12 cellular contexts compared by ENCODE assay signal in the genomic region with DNA sequence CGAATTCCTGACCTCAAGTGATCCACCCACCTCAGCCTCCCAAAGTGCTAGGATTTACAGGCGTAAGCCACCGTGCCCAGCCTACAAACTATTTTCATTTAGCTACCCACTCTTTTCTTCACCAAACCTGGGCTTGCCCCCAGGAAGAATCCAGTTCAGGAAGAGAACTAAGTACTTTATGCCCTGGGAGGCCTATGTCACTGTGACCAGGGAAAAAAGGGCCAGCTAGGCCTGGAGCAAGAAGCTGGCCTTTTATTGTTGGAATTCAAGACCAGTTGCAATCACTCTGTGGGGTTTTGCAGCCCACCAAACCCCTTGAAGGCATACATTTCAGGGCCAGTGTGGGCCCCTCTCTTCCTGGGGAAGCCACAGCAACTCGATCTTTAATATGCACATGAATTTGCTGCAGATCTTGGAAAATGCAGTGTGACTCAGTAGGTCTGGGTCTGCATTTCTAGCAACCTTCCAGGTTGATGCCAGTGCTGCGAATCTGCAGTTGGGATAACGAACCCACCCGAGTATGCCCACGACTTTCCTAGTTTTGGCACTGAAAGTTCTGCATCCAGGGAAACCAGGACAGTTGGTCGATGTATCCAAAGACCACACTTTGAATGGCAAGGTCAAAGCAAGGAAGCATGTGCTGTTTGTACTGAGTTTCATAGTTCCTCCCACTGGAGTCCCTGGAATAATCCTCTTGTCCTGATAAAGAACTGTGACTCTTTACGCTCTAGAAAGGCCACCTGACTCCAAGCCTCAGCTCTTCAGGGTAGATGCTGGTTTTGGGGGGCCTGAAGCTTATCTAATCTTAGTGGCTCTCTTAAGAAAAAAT. TPM values are rescaled to one million over a fixed set of nuclear protein-coding genes. Genes with fewer than 3 reads are reported as not detected.
DNase-seq lines count a peak whose midpoint lies in the region; ATAC-seq, FAIRE-seq and TF ChIP-seq lines count a peak whose summit lies in the region.
"Had no signal": no experiment of that assay in that cellular context is flagged by ENCODE, and none has a peak within 500 bp of the region (broad histone marks: within the 10 kb centered on the region; RNA-seq: fewer than 3 reads in every experiment).

No MANE protein-coding gene starts in this region.

- H3K4me1 ChIP-seq in HCT116 (ENCODE audit: control insufficient read depth in 1 of 2, insufficient read depth in 2 of 2, low read length in 2 of 2) (peaks cover 37 to 58% of the 10 kb centered on the region in 2 experiments), K562 (replicated peaks in 1 of 2; ENCODE audit: control insufficient read depth in 2 of 2, insufficient read depth in 2 of 2, low read length in 2 of 2) (peaks cover 34 to 39% of the 10 kb centered on the region in 2 experiments), psoas muscle (peaks cover 62% of the 10 kb centered on the region), Karpas-422 (ENCODE audit: low read length) (0 out of 2 replicates have a peak, but pooled peaks cover 2% of the 10 kb centered on the region), A673 (ENCODE audit: insufficient read depth, low read length, poor library complexity, severe bottlenecking) (peaks cover 21% of the 10 kb centered on the region)

- RAD21 ChIA-PET in HCT116 (lab: Charles Lee; ENCODE audit: low non-redundant PET in 1 of 2, low total read pairs in 2 of 2, uncharacterized antibody in 2 of 2, unreplicated experiment in 2 of 2), result interaction anchor here in 1 of 2 experiments (0.7 to 0.8 kb wide), 2 partner anchors 46 to 138 kb away, joined by 3 read pairs; no protein-coding TSS in a partner anchor

- no peaks in the 10 kb centered on the region for H4K20me1 ChIP-seq in HCT116 (ENCODE audit: insufficient read depth)
- no peaks in the 10 kb centered on the region for H4K20me1 ChIP-seq in K562 (replicated peaks; ENCODE audit: control insufficient read depth, insufficient read depth, low read length)
- H4K20me1 ChIP-seq in Karpas-422 (ENCODE audit: insufficient read depth, low read depth, low read length), result no peaks in the 10 kb centered on the region

- no peak for TF ChIP-seq EP300 in K562 (IDR thresholded peaks at IDR 0.05; ENCODE audit: low read length)

- no peak overlapping the region for H2AFZ ChIP-seq in HCT116 (ENCODE audit: low read depth, low read length, poor library complexity, severe bottlenecking)
- no peak overlapping the region for H2AFZ ChIP-seq in K562 (ENCODE audit: low read depth, low read length)
- H2AFZ ChIP-seq in Karpas-422 (ENCODE audit: low read length), result no peak overlapping the region

- H3K4me3 ChIP-seq in HCT116 (replicated peaks in 1 of 2; ENCODE audit: low read depth in 1 of 2, low read length in 2 of 2) (no peak overlapping the region), K562 (no peak overlapping the region), psoas muscle (no peak overlapping the region), Karpas-422 (ENCODE audit: low read length) (no peak overlapping the region), A673 (ENCODE audit: low read depth, low read length, poor library complexity, severe bottlenecking) (no peak overlapping the region)
- H3K4me3 ChIP-seq: Peyer's patch, SK-N-MC had no signal

- H3K9ac ChIP-seq in HCT116 (ENCODE audit: low read length) (no peak overlapping the region), K562 (ENCODE audit: insufficient read depth in 1 of 2, low read depth in 2 of 2, low read length in 2 of 2) (no peak overlapping the region), Karpas-422 (ENCODE audit: low read length) (no peak overlapping the region)

- ATAC-seq in HCT116 (no peak), K562 (no peak), psoas muscle (no peak)

- H3K9me2 ChIP-seq in HCT116 (ENCODE audit: insufficient read depth), result no peaks in the 10 kb centered on the region
- H3K9me2 ChIP-seq in Karpas-422 (replicated peaks; ENCODE audit: insufficient read depth, low read length), result no peaks in the 10 kb centered on the region

- DNase-seq in ELF-1 (ENCODE audit: low read depth, low spot score), result peak; percentile 4
- no peak for DNase-seq in HCT116 (ENCODE audit: low read depth, low spot score)
- no peak for DNase-seq in K562 (ENCODE audit: extremely low read depth in 1 of 4, low spot score in 3 of 4)
- DNase-seq in psoas muscle, result no peak
- no peak for DNase-seq in Karpas-422
- no peak for DNase-seq in A673 (ENCODE audit: low spot score)
- DNase-seq in activated CD4-positive, alpha-beta T cell treated with anti-CD3 and anti-CD28 coated beads, Interleukin-2, amount 50 U/mL, for 4 hours, result no peak
- DNase-seq: SIG-M5 had no signal

- in situ Hi-C loops in K562 (cut with MboI), result loop anchor here (5.0 kb wide), 1 partner anchor 260 kb away; no protein-coding TSS in a partner anchor

- H3K9me3 ChIP-seq in HCT116 (ENCODE audit: control insufficient read depth in 1 of 2, insufficient read depth in 1 of 2, low read depth in 1 of 2, low read length in 2 of 2) (no peaks in the 10 kb centered on the region), K562 (replicated peaks; ENCODE audit: control insufficient read depth, insufficient read depth, low read depth, low read length) (no peaks in the 10 kb centered on the region), psoas muscle (no peaks in the 10 kb centered on the region), Karpas-422 (ENCODE audit: low read length) (no peaks in the 10 kb centered on the region), A673 (ENCODE audit: low read depth, low read length, poor library complexity, severe bottlenecking) (no peaks in the 10 kb centered on the region)
- H3K9me3 ChIP-seq: BE2C, Peyer's patch had no signal

- intact Hi-C loops in HCT116 (cut with micrococcal nuclease) (no loop called here), K562 (cut with micrococcal nuclease) (loop anchor here (1.0 kb wide), 1 partner anchor 256 kb away; no protein-coding TSS in a partner anchor), psoas muscle (cut with DNase I) (loop anchor here (2.0 to 10.0 kb wide), 7 partner anchors 35 to 260 kb away; a partner anchor contains a TSS), A673 (cut with micrococcal nuclease; ENCODE audit: unreplicated experiment) (loop anchor here (10.0 kb wide), 1 partner anchor 228 kb away; a partner anchor contains a TSS)

- BruUV-seq in HCT116 (replicated peaks; lab: Mats Ljungman, UMichigan) (no TSS peak), K562 (replicated peaks; lab: Mats Ljungman, UMichigan) (no TSS peak), A673 (replicated peaks; lab: Mats Ljungman, UMichigan) (no TSS peak)

- H3K4me2 ChIP-seq in HCT116 (ENCODE audit: low read length) (no peak overlapping the region), K562 (ENCODE audit: insufficient read depth, low read length) (no peak overlapping the region), Karpas-422 (ENCODE audit: low read depth, low read length, poor library complexity, severe bottlenecking) (no peak overlapping the region)

- no peaks in the 10 kb centered on the region for H3K27me3 ChIP-seq in HCT116 (ENCODE audit: insufficient read depth, low read length)
- peaks cover 0 to 5% of the 10 kb centered on the region in 2 experiments; a peak in 1 of 5 replicates for H3K27me3 ChIP-seq in K562 (ENCODE audit: control insufficient read depth in 2 of 2, insufficient read depth in 2 of 2, low read length in 2 of 2)
- H3K27me3 ChIP-seq in psoas muscle (ENCODE audit: insufficient read depth in 3 of 3, low read length in 2 of 3), result no peaks in the 10 kb centered on the region
- H3K27me3 ChIP-seq in Karpas-422 (ENCODE audit: low read length), result no peaks in the 10 kb centered on the region
- no peaks in the 10 kb centered on the region for H3K27me3 ChIP-seq in A673 (replicated peaks; ENCODE audit: insufficient read depth, low read depth, low read length, poor library complexity)
- H3K27me3 ChIP-seq: Peyer's patch had no signal

- H3K9me1 ChIP-seq in K562 (ENCODE audit: control insufficient read depth, insufficient read depth, low read length), result no peaks in the 10 kb centered on the region

- peak; percentile 26 for FAIRE-seq in K562 (lab: Jason Lieb, UNC)
- FAIRE-seq: H54 had no signal

- 56% methylated on average over 9 of the region's 10 CpGs for WGBS in K562 (ENCODE audit: insufficient coverage, low coverage, missing lambda C conversion rate)
- WGBS in psoas muscle, 3 donors, result 58 to 77% (median 67%) methylated on average over 10 of the region's 10 CpGs

- TF ChIP-seq CTCF in HCT116 (IDR thresholded peaks at IDR 0.05 in 2 of 3, conservative IDR thresholded peaks at IDR 0.05 in 1 of 3; ENCODE audit: borderline replicate concordance in 1 of 3, insufficient read depth in 1 of 3, low read depth in 2 of 3, low read length in 2 of 3), result no peak
- TF ChIP-seq CTCF in K562 (IDR thresholded peaks at IDR 0.05 in 2 of 3, conservative IDR thresholded peaks at IDR 0.05 in 1 of 3; ENCODE audit: insufficient read depth in 2 of 3, low read depth in 1 of 3, low read length in 3 of 3), result no peak
- no peak for TF ChIP-seq CTCF in psoas muscle (IDR thresholded peaks at IDR 0.05)
- no peak for TF ChIP-seq CTCF in A673 (conservative IDR thresholded peaks at IDR 0.05; ENCODE audit: low read depth, low read length)

- TF ChIP-seq RAD21 in HCT116 (IDR thresholded peaks at IDR 0.05; ENCODE audit: low read depth) (no peak), K562 (CRISPR knock-in tag; conservative IDR thresholded peaks at IDR 0.05 in 1 of 2, IDR thresholded peaks at IDR 0.05 in 1 of 2) (no peak)

- H3K79me2 ChIP-seq in HCT116 (ENCODE audit: insufficient read depth, low read length) (no peaks in the 10 kb centered on the region), K562 (ENCODE audit: control insufficient read depth, insufficient read depth, low read length) (no peaks in the 10 kb centered on the region), Karpas-422 (ENCODE audit: low read length) (no peaks in the 10 kb centered on the region)

- POLR2A ChIA-PET in HCT116 (lab: Charles Lee) (no interaction called here), K562 (lab: Yijun Ruan, JAX) (interaction anchor here (0.7 to 1.2 kb wide), 4 partner anchors 142 to 302 kb away, joined by 3 to 4 read pairs (median 4); no protein-coding TSS in a partner anchor), A673 (lab: Charles Lee; ENCODE audit: low non-redundant PET) (no interaction called here)

- no peak for TF ChIP-seq POLR2A in HCT116 (IDR thresholded peaks at IDR 0.05; ENCODE audit: borderline replicate concordance, extremely low read depth, insufficient read depth, insufficient read length)
- no peak for TF ChIP-seq POLR2A in K562 (conservative IDR thresholded peaks at IDR 0.05)

- no peaks in the 10 kb centered on the region for H3K36me3 ChIP-seq in HCT116 (ENCODE audit: control insufficient read depth in 1 of 2, insufficient read depth in 2 of 2, low read length in 2 of 2)
- no peaks in the 10 kb centered on the region for H3K36me3 ChIP-seq in K562 (ENCODE audit: control insufficient read depth, insufficient read depth, low read length)
- H3K36me3 ChIP-seq in psoas muscle (ENCODE audit: insufficient read depth in 1 of 2, low read depth in 1 of 2), result no peaks in the 10 kb centered on the region
- H3K36me3 ChIP-seq in Karpas-422 (ENCODE audit: insufficient read depth, low read length), result no peaks in the 10 kb centered on the region
- H3K36me3 ChIP-seq in A673 (ENCODE audit: insufficient read depth, low read length, poor library complexity, severe bottlenecking), result no peaks in the 10 kb centered on the region
- H3K36me3 ChIP-seq: BE2C, Peyer's patch had no signal

- H3K27ac ChIP-seq in HCT116 (ENCODE audit: low read depth, low read length) (no peak overlapping the region), K562 (ENCODE audit: extremely low read depth, low read depth, low read length) (no peak overlapping the region), psoas muscle (peak overlapping the region; percentile 19), Karpas-422 (ENCODE audit: low read length) (no peak overlapping the region), A673 (ENCODE audit: low read depth, low read length, poor library complexity, severe bottlenecking) (no peak overlapping the region)
- H3K27ac ChIP-seq: Peyer's patch, SK-N-MC had no signal

- CTCF ChIA-PET in HCT116 (lab: Charles Lee), result interaction anchor here (1.2 to 12.4 kb wide), 5 partner anchors 12 to 138 kb away, joined by 3 to 288 read pairs (median 28); a partner anchor contains a TSS
- CTCF ChIA-PET in K562 (lab: Yijun Ruan, JAX; ENCODE audit: low intra/inter-chr PET ratio), result interaction anchor here (0.8 to 2.6 kb wide), 5 partner anchors 28 to 257 kb away, joined by 3 to 17 read pairs (median 3); no protein-coding TSS in a partner anchor
- CTCF ChIA-PET in A673 (lab: Charles Lee), result interaction anchor here (0.6 to 4.0 kb wide), 2 partner anchors 104 to 143 kb away, joined by 5 to 32 read pairs; no protein-coding TSS in a partner anchor

RNA-seq across cellular contexts. Expression of a gene that starts 7.2 kb away (rescaled TPM):
- total RNA-seq in HCT116 (2021; ENCODE audit: unreplicated experiment) (109 TPM), K562 (2014; rRNA removed) (59.1 and 83.0 TPM in 2 replicates), K562 (2014; rRNA removed; fragmentation: Illumina TruSeq; extraction: Trizol) (109 and 125 TPM in 2 replicates), K562 (2015; rRNA removed; fragmentation: Illumina TruSeq; extraction: Trizol) (98.8 and 100.0 TPM in 2 replicates), K562 (2021) (91.4 and 96.4 TPM in 2 replicates), psoas muscle (10 to 100 TPM; 27.2 to 58.0 (median 40.4) TPM), A673 (2021) (94.2 and 100 TPM in 2 replicates)
- 69.5 and 101 TPM in 2 replicates for polyA plus RNA-seq in HCT116 (2012)
- 21.2 and 27.1 TPM in 2 replicates for total RNA-seq in K562 (2011; cell fraction: chromatin; rRNA removed; ENCODE audit: low replicate concordance)
- 25.8 and 32.0 TPM in 2 replicates for total RNA-seq in K562 (2011; cell fraction: nucleolus; rRNA removed)
- 25.9 and 39.0 TPM in 2 replicates for total RNA-seq in K562 (2011; cell fraction: nucleoplasm; rRNA removed)
- polyA plus RNA-seq in K562 (2011; rRNA removed) (63.6 and 79.0 TPM in 2 replicates), K562 (2014; fragmentation: Illumina TruSeq; extraction: Trizol) (92.9 and 114 TPM in 2 replicates), K562 (2014; fragmentation: Nextera tagmentation; extraction: Ambion mirVana) (100 to 1,000 TPM; 233 to 298 TPM), K562 (2014; rRNA removed) (105 and 127 TPM in 2 replicates), psoas muscle (10 to 100 TPM; 49.2 to 91.1 (median 76.2) TPM)
- polyA plus RNA-seq in K562 (2011; cell fraction: cytosol; rRNA removed), result 45.9 and 48.1 TPM in 2 replicates
- polyA plus RNA-seq in K562 (2011; cell fraction: nucleus; rRNA removed), result 25.2 and 27.4 TPM in 2 replicates
- polyA plus RNA-seq in K562 (2012), result 77.9 and 112 TPM in 2 replicates
- polyA minus RNA-seq in K562 (2011; rRNA and poly(A)+ RNA removed), result 31.4 and 34.5 TPM in 2 replicates
- 10.7 and 18.7 TPM in 2 replicates for polyA minus RNA-seq in K562 (2011; cell fraction: cytosol; rRNA and poly(A)+ RNA removed)
- 17.2 and 32.8 TPM in 2 replicates for polyA minus RNA-seq in K562 (2011; cell fraction: nucleus; rRNA and poly(A)+ RNA removed)
- total RNA-seq in Karpas-422 (2014; rRNA removed; shearing (Covaris generic); ENCODE audit: low replicate concordance), result 35.1 and 61.3 TPM in 2 replicates
